In the genomic region with DNA sequence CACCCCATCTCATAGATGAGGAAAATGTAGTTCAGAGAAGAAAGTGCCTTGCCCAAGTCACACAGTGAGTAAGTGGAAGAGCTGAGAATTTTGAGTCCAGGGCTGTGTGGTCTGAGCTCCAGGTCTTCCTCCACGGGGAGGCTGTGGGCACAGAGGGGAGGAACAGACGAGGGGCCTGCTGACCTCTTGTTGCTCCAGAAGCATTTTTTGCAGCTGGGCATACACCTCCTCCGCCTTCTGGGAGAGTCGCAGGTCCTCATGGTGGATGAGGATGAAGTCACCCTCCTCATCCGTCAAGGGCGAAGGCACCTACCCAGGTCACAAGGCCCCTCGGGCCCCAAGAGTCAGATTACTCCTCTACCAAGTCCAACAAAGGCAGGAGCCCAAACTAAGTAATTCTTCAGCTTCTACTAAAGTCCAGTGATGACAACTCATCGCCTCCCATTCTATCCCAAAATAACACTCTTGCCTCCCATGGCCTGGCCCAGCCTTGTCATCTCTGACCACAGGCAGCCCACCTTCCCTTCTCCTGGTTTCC, we compare ENCODE assay signal across 24 cellular contexts. TPM values are rescaled to one million over a fixed set of nuclear protein-coding genes. Genes with fewer than 3 reads are reported as not detected.
"Had no signal": no experiment of that assay in that cellular context is flagged by ENCODE, and none has a peak within 500 bp of the region (broad histone marks: within the 10 kb centered on the region; RNA-seq: fewer than 3 reads in every experiment).

No MANE protein-coding gene starts in this region.

- H3K4me1 ChIP-seq: adrenal gland, ascending aorta, foreskin keratinocyte, left lung, upper lobe of left lung had no signal

- H3K9me3 ChIP-seq: adrenal gland, ascending aorta, left lung, upper lobe of left lung had no signal

- DNase-seq: activated B cell treated with CpG ODN at 0.5 μM for 24 hours; activated CD4-positive, alpha-beta memory T cell treated with anti-CD3 and anti-CD28 coated beads for 36 hours; activated CD4-positive, alpha-beta T cell treated with anti-CD3 and anti-CD28 coated beads for 48 hours; activated CD8-positive, alpha-beta memory T cell treated with anti-CD3 and anti-CD28 coated beads, Interleukin-2, amount 10 ng/mL, durations not matched to agents 7 days and 5 days; activated T-cell treated with anti-CD3 and anti-CD28 coated beads for 4 hours; adrenal gland; brain microvascular endothelial cell; caudate nucleus; effector CD4-positive, alpha-beta T cell; erythroblast; foreskin keratinocyte; left lung; nucleus accumbens; small intestine; stimulated activated CD4-positive, alpha-beta T cell treated with anti-CD3 and anti-CD28 coated beads, Interleukin-15, amount 100 ng/mL, for 24 hours; stimulated activated naive B cell treated with anti-CD40 and anti-IgM and Interleukin-4, amounts not matched to agents 10 μg/mL and 1 μg/mL and 100 μg/mL, for 72 hours; upper lobe of left lung had no signal

- H3K27ac ChIP-seq: adrenal gland, ascending aorta, brain microvascular endothelial cell, foreskin keratinocyte, left lung, upper lobe of left lung had no signal

- H3K27me3 Mint-ChIP-seq: activated B cell treated with CpG ODN at 0.5 μM for 24 hours; activated CD4-positive, alpha-beta memory T cell treated with anti-CD3 and anti-CD28 coated beads for 36 hours; activated CD8-positive, alpha-beta memory T cell treated with anti-CD3 and anti-CD28 coated beads, Interleukin-2, amount 10 ng/mL, durations not matched to agents 7 days and 5 days; dendritic cell treated with granulocyte-macrophage colony-stimulating factor and Interleukin-4, amounts not matched to agents 40 ng/mL and 50 ng/mL, for 4 days; stimulated activated naive B cell treated with anti-CD40 and anti-IgM and Interleukin-4, amounts not matched to agents 10 μg/mL and 1 μg/mL and 100 μg/mL, for 72 hours had no signal

- H3K4me3 Mint-ChIP-seq: activated B cell treated with CpG ODN at 0.5 μM for 24 hours; activated CD4-positive, alpha-beta memory T cell treated with anti-CD3 and anti-CD28 coated beads for 36 hours; activated CD8-positive, alpha-beta memory T cell treated with anti-CD3 and anti-CD28 coated beads, Interleukin-2, amount 10 ng/mL, durations not matched to agents 7 days and 5 days; dendritic cell treated with granulocyte-macrophage colony-stimulating factor and Interleukin-4, amounts not matched to agents 40 ng/mL and 50 ng/mL, for 4 days; nephron; stimulated activated naive B cell treated with anti-CD40 and anti-IgM and Interleukin-4, amounts not matched to agents 10 μg/mL and 1 μg/mL and 100 μg/mL, for 72 hours; T-helper 1 cell treated with Interleukin-12 subunit alpha and Interleukin-12 subunit beta and Interleukin-4 antibody, amounts not matched to agents 30 μg/mL and 1 μg/mL, for 36 hours had no signal

- H3K4me1 Mint-ChIP-seq: activated B cell treated with CpG ODN at 0.5 μM for 24 hours, nephron had no signal

- ATAC-seq: activated CD8-positive, alpha-beta memory T cell treated with anti-CD3 and anti-CD28 coated beads, Interleukin-2, amount 10 ng/mL, durations not matched to agents 7 days and 5 days; foreskin keratinocyte; left lung; sciatic nerve; stimulated activated naive B cell treated with anti-CD40 and anti-IgM and Interleukin-4, amounts not matched to agents 10 μg/mL and 1 μg/mL and 100 μg/mL, for 72 hours had no signal

- H3K9me3 Mint-ChIP-seq: activated B cell treated with CpG ODN at 0.5 μM for 24 hours; activated CD4-positive, alpha-beta memory T cell treated with anti-CD3 and anti-CD28 coated beads for 36 hours; dendritic cell treated with granulocyte-macrophage colony-stimulating factor and Interleukin-4, amounts not matched to agents 40 ng/mL and 50 ng/mL, for 4 days; nephron; stimulated activated naive B cell treated with anti-CD40 and anti-IgM and Interleukin-4, amounts not matched to agents 10 μg/mL and 1 μg/mL and 100 μg/mL, for 72 hours; T-helper 1 cell treated with Interleukin-12 subunit alpha and Interleukin-12 subunit beta and Interleukin-4 antibody, amounts not matched to agents 30 μg/mL and 1 μg/mL, for 36 hours had no signal

- H3K27ac Mint-ChIP-seq: activated B cell treated with CpG ODN at 0.5 μM for 24 hours; activated CD4-positive, alpha-beta memory T cell treated with anti-CD3 and anti-CD28 coated beads for 36 hours; activated CD8-positive, alpha-beta memory T cell treated with anti-CD3 and anti-CD28 coated beads, Interleukin-2, amount 10 ng/mL, durations not matched to agents 7 days and 5 days; dendritic cell treated with granulocyte-macrophage colony-stimulating factor and Interleukin-4, amounts not matched to agents 40 ng/mL and 50 ng/mL, for 4 days; nephron; stimulated activated naive B cell treated with anti-CD40 and anti-IgM and Interleukin-4, amounts not matched to agents 10 μg/mL and 1 μg/mL and 100 μg/mL, for 72 hours; T-helper 1 cell treated with Interleukin-12 subunit alpha and Interleukin-12 subunit beta and Interleukin-4 antibody, amounts not matched to agents 30 μg/mL and 1 μg/mL, for 36 hours had no signal

- H3K4me3 ChIP-seq: adrenal gland, ascending aorta, left lung, upper lobe of left lung had no signal

- FAIRE-seq: endometrium, keratinocyte, small intestine had no signal

- H3K27me3 ChIP-seq: adrenal gland, ascending aorta, brain microvascular endothelial cell, foreskin keratinocyte, left lung, upper lobe of left lung had no signal

RNA-seq across cellular contexts. Expression of a gene that starts 47.3 kb away (rescaled TPM):
- total RNA-seq: ascending aorta had no signal
